Comparison of ENCODE assay signal across 22 cellular contexts in the genomic region with DNA sequence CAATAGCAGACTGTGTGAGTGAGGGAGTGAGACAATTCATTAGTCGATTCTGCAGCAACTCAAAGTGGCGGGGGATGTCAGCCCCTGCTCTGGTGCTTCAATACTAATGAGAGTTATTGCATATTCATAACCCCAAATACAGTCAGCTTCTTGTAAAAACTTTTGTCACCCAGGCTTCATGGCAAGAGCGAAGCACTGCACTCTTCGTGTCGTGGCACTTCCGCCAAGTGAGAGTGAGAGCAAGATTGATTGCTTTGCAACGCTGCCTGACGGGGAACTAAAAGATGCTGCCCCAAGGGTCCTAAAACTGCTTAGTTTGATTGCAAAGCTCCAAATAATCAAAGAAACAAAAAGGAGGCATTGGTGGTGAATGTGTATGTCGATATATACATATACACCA.
A peak's percentile ranks its signal among the peaks of the same experiment; 100 is the strongest.
DNase-seq lines count a peak whose midpoint lies in the region; ATAC-seq and TF ChIP-seq lines count a peak whose summit lies in the region.
"Had no signal": no experiment of that assay in that cellular context is flagged by ENCODE, and none has a peak within 500 bp of the region (broad histone marks: within the 10 kb centered on the region; RNA-seq: fewer than 3 reads in every experiment).

No MANE protein-coding gene starts in this region.

- H3K27me3 Mint-ChIP-seq in GM23338 (ENCODE audit: insufficient read depth, low read depth, poor library complexity) = no peaks in the 10 kb centered on the region
- no peaks in the 10 kb centered on the region for H3K27me3 Mint-ChIP-seq in brain
- H3K27me3 Mint-ChIP-seq in nephron (ENCODE audit: low read depth) = no peaks in the 10 kb centered on the region
- H3K27me3 Mint-ChIP-seq in neural crest cell (ENCODE audit: low read depth) = no peaks in the 10 kb centered on the region
- H3K27me3 Mint-ChIP-seq: CD4-positive, alpha-beta T cell had no signal

- H3K27ac Mint-ChIP-seq in GM23338 (no peak overlapping the region), brain (peak overlapping the region; percentile 25 to 92 (median 80)), nephron (peak overlapping the region in 2 of 3 experiments; percentile 19 to 40), neural crest cell (ENCODE audit: unreplicated experiment) (peak overlapping the region; percentile 90)
- H3K27ac Mint-ChIP-seq: CD14-positive monocyte; CD4-positive, alpha-beta T cell; H9; HFFc6 had no signal

- H2AFZ ChIP-seq in GM23338 = 0 out of 2 replicates have a peak overlapping the region, but pooled peaks have one; percentile 19
- H2AFZ ChIP-seq: GM23248 had no signal

- no peaks in the 10 kb centered on the region for H3K27me3 ChIP-seq in GM23338 (ENCODE audit: insufficient read depth)
- H3K27me3 ChIP-seq: BE2C; BLaER1 treated with 17β-estradiol and CSF1 and Interleukin-3, amounts not matched to agents 10 nM and 100 nM had no signal

- no peaks in the 10 kb centered on the region for H3K79me2 ChIP-seq in GM23338 (replicated peaks; ENCODE audit: insufficient read depth)

- no peaks in the 10 kb centered on the region for H3K36me3 ChIP-seq in GM23338 (ENCODE audit: insufficient read depth)
- H3K36me3 ChIP-seq: BE2C; BLaER1 treated with 17β-estradiol and CSF1 and Interleukin-3, amounts not matched to agents 10 nM and 100 nM had no signal

- H3K9me3 Mint-ChIP-seq in GM23338 = no peaks in the 10 kb centered on the region
- H3K9me3 Mint-ChIP-seq in brain = no peaks in the 10 kb centered on the region
- H3K9me3 Mint-ChIP-seq in nephron = no peaks in the 10 kb centered on the region
- no peaks in the 10 kb centered on the region for H3K9me3 Mint-ChIP-seq in neural crest cell
- H3K9me3 Mint-ChIP-seq: CD14-positive monocyte, H9, HFFc6 had no signal

- peaks cover 29% of the 10 kb centered on the region for H3K4me1 Mint-ChIP-seq in GM23338
- peaks cover 76% of the 10 kb centered on the region for H3K4me1 Mint-ChIP-seq in brain
- H3K4me1 Mint-ChIP-seq in nephron = peaks cover 33% of the 10 kb centered on the region
- H3K4me1 Mint-ChIP-seq in neural crest cell = peaks cover 48% of the 10 kb centered on the region
- H3K4me1 Mint-ChIP-seq: CD14-positive monocyte; CD8-positive, alpha-beta memory T cell had no signal

- no peaks in the 10 kb centered on the region for H3K9me2 ChIP-seq in GM23338 (ENCODE audit: insufficient read depth)

- TF ChIP-seq CTCF in GM23338 (conservative IDR thresholded peaks at IDR 0.05; ENCODE audit: low read depth in 2 of 2) (no peak), brain (conservative IDR thresholded peaks at IDR 0.05) (no peak), nephron (IDR thresholded peaks at IDR 0.05; ENCODE audit: unreplicated experiment in 3 of 3) (no peak), neural crest cell (conservative IDR thresholded peaks at IDR 0.05) (no peak)

- DNase-seq in GM23338 (ENCODE audit: low spot score) (no peak), neural crest cell (ENCODE audit: low read depth, low spot score) (no peak), midbrain (lab: John Stamatoyannopoulos, UW) (no peak)
- DNase-seq in stimulated activated CD4-positive, alpha-beta T cell treated with anti-CD3 and anti-CD28 coated beads, Interleukin-2, amount 100 ng/mL, for 48 hours = no peak
- DNase-seq: BE2C; CD4-positive, alpha-beta T cell; CD8-positive, alpha-beta memory T cell; DMS 273 treated with DMSO at 0.1 percent for 48 hours; DMS79; EL; GDM1; H9; HFFc6 had no signal

- peaks cover 16% of the 10 kb centered on the region for H3K4me1 ChIP-seq in GM23338 (ENCODE audit: insufficient read depth)
- H3K4me1 ChIP-seq: BE2C; BLaER1 treated with 17β-estradiol and CSF1 and Interleukin-3, amounts not matched to agents 10 nM and 100 nM had no signal

- H3K27ac ChIP-seq in GM23338 (ENCODE audit: low read depth) = no peak overlapping the region
- H3K27ac ChIP-seq: BLaER1 treated with 17β-estradiol and CSF1 and Interleukin-3, amounts not matched to agents 10 nM and 100 nM; GM23248 had no signal

- H3K4me2 ChIP-seq in GM23338 = no peak overlapping the region
- H3K4me2 ChIP-seq: BLaER1 treated with 17β-estradiol and CSF1 and Interleukin-3, amounts not matched to agents 10 nM and 100 nM had no signal

- H3K4me3 ChIP-seq in GM23338 = no peak overlapping the region
- H3K4me3 ChIP-seq: BLaER1 treated with 17β-estradiol and CSF1 and Interleukin-3, amounts not matched to agents 10 nM and 100 nM; GM12878; GM23248 had no signal

- ATAC-seq in GM23338 = no peak
- ATAC-seq in GM21528 (IDR thresholded peaks at IDR 0.05; ENCODE audit: low FRiP score, unreplicated experiment) = no peak
- no peak for ATAC-seq in HG02884 (IDR thresholded peaks at IDR 0.05; ENCODE audit: unreplicated experiment)
- ATAC-seq: GM12878, HCT116 had no signal

- no peaks in the 10 kb centered on the region for H3F3A ChIP-seq in GM23338 (replicated peaks; ENCODE audit: low read depth)

- H4K20me1 ChIP-seq in GM23338 (replicated peaks; ENCODE audit: insufficient read depth) = no peaks in the 10 kb centered on the region
- H4K20me1 ChIP-seq: BLaER1 treated with 17β-estradiol and CSF1 and Interleukin-3, amounts not matched to agents 10 nM and 100 nM had no signal

- no peak overlapping the region for H3K4me3 Mint-ChIP-seq in GM23338
- peak overlapping the region; percentile 14 to 74 (median 61) for H3K4me3 Mint-ChIP-seq in brain
- no peak overlapping the region for H3K4me3 Mint-ChIP-seq in nephron
- peak overlapping the region; percentile 52 for H3K4me3 Mint-ChIP-seq in neural crest cell
- H3K4me3 Mint-ChIP-seq: CD14-positive monocyte; CD4-positive, alpha-beta T cell; CD8-positive, alpha-beta memory T cell; H9; HFFc6 had no signal

- H3K36me3 Mint-ChIP-seq in GM23338 (ENCODE audit: low read depth) (no peaks in the 10 kb centered on the region), brain (peaks cover 1% of the 10 kb centered on the region), nephron (ENCODE audit: low read depth) (peaks cover 6% of the 10 kb centered on the region), neural crest cell (ENCODE audit: low read depth) (peaks cover 4% of the 10 kb centered on the region)
- H3K36me3 Mint-ChIP-seq: CD14-positive monocyte; CD8-positive, alpha-beta memory T cell had no signal

TF ChIP-seq in GM23338, 12 proteins besides CTCF, POLR2A, EP300 and RAD21:
- no peak for TF ChIP-seq STAT1 (IDR thresholded peaks at IDR 0.05; ENCODE audit: unreplicated experiment)

Comparison
In these comparisons a context has a peak if more than half of its experiments do, and no peak if none do; other contexts are left out.
1. H3K4me3 Mint-ChIP-seq: peak in brain (5 of 5) and neural crest cell (single experiment); none in GM23338 (single experiment) and nephron (0 of 3).